ENCODE assay signal across 17 cellular contexts in the genomic region with DNA sequence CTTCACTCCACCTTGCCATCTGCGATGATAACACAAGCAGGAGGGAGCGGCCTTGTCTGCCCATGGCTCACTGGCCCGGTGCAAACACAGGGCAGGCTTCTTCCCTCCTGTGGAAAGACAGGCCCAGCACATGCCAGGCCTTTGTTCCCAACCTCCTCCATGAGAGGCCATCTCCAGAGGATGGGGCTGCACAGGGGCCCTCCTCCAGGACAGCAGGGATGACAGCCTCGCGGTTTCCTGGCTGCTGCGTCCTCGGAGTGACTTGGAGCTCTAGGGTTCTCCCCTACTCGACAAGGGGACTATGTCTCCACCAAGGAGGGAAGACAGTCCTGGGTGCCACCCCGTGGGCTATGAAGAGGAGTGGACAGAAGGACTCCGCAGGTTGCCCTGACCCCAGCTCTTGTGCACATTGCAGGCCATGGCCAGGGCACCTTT. TPM values are rescaled to one million over a fixed set of nuclear protein-coding genes. Genes with fewer than 3 reads are reported as not detected.
"Had no signal": no experiment of that assay in that cellular context is flagged by ENCODE, and none has a peak within 500 bp of the region (broad histone marks: within the 10 kb centered on the region; RNA-seq: fewer than 3 reads in every experiment).

No MANE protein-coding gene starts in this region.

- H3K36me3 ChIP-seq: esophagus muscularis mucosa, gastrocnemius medialis, heart right ventricle, left ventricle myocardium inferior, lower lobe of right lung, neutrophil, right atrium auricular region, tibial artery, upper lobe of left lung, uterus had no signal

- H3K4me3 ChIP-seq: esophagus muscularis mucosa, gastrocnemius medialis, heart right ventricle, left ventricle myocardium inferior, lower lobe of right lung, right atrium auricular region, tibial artery, upper lobe of left lung, uterus had no signal

- DNase-seq: effector memory CD8-positive, alpha-beta T cell; gastrocnemius medialis; heart right ventricle; left ventricle myocardium inferior; lower lobe of right lung; midbrain; naive B cell; small intestine; stimulated activated CD4-positive, alpha-beta T cell treated with anti-CD3 and anti-CD28 coated beads, Interleukin-2, amount 100 ng/mL, for 48 hours; stimulated activated naive CD8-positive, alpha-beta T cell treated with anti-CD3 and anti-CD28 coated beads, Interleukin-15, Interleukin-2, amounts not matched to agents 100 U/mL and 50 U/mL, for 24 hours; tibial artery; upper lobe of left lung; uterus had no signal

- H3K4me1 ChIP-seq: esophagus muscularis mucosa, gastrocnemius medialis, heart right ventricle, left ventricle myocardium inferior, lower lobe of right lung, right atrium auricular region, tibial artery, uterus had no signal

- H3K27ac ChIP-seq: epithelial cell of prostate, esophagus muscularis mucosa, gastrocnemius medialis, heart right ventricle, left ventricle myocardium inferior, lower lobe of right lung, neutrophil, right atrium auricular region, tibial artery, upper lobe of left lung, uterus had no signal

- H3K9me3 ChIP-seq: esophagus muscularis mucosa, gastrocnemius medialis, lower lobe of right lung, neutrophil, right atrium auricular region, uterus had no signal

- ATAC-seq: effector memory CD8-positive, alpha-beta T cell; gastrocnemius medialis had no signal

- H3K27me3 ChIP-seq: gastrocnemius medialis, neutrophil, right atrium auricular region, upper lobe of left lung, uterus had no signal

RNA-seq across cellular contexts. Expression of gene RNF212, which starts 21.8 kb away (rescaled TPM):
- total RNA-seq: left ventricle myocardium inferior had no signal
